1 cellular context compared by ENCODE assay signal in the genomic region with DNA sequence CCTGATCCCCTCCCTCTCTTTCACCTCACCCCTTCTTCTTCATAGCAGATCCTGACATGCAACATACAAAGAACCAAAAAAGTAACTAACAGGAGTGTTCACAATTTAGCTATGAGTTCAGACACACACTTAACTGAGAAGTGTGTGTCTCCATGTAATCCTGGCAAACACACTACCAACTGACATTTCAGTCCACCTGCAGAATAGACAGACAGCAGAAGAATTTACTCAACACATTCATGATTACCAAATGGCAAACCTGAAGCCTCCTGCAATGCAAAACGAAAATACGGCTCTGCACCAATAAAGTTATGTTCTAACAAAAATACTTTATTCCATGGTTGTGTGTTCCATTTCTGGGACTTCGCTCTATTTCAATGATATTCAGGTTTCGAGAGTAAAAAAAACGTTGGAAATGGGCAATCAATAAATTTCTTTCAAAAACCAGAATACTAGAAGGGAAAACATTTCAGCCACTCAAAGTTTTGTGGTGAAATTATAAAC.
TF ChIP-seq lines count a peak whose summit lies in the region.

No MANE protein-coding gene starts in this region.

TF ChIP-seq in IMR-90, 13 proteins besides CTCF, POLR2A, EP300 and RAD21:
- TF ChIP-seq BHLHE40 (IDR thresholded peaks at IDR 0.05; ENCODE audit: low read depth, low read length) (no peak), FOS (IDR thresholded peaks at IDR 0.05; ENCODE audit: low read depth, low read length) (no peak)
